In the genomic region with DNA sequence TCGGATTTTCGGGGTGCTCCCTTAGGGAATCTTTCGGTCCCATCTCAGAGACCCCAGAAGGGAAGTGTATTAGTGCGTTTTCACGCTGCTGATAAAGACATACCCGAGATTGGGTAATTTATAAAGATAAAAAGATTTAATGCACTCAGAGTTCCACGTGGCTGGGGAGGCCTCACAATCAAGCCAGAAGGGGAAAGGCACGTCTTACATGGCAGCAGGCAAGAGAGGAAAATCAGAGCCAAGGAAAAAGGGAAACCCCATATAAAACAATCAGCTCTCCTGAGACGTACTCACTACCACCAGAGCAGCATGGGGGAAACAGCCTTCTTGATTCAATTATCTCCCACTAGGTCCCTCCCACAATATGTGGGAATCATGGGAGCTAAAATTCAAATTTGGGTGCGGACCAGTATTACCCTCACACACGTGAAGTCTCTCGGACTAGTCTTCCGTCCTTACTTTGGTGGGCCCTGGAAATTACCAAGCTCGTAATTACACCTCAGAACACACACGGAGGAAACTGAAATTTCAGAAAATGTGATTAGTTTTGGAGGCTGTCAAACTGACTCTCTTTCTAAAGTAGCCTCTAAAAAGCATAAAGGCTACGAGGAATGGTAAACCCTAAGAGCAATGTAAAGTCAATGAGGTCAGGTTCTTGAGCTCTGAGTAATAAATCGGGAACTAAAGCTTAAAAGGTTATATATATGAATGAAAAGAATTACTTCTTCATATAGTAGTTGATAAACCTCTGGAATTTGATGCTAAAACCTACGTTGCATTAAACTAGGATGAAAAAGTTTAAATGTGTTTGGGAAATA, we compare ENCODE assay signal across 8 cellular contexts. TPM values are rescaled to one million over a fixed set of nuclear protein-coding genes. Genes with fewer than 3 reads are reported as not detected.
DNase-seq lines count a peak whose midpoint lies in the region; ATAC-seq and TF ChIP-seq lines count a peak whose summit lies in the region.

No MANE protein-coding gene starts in this region.

- CTCF ChIA-PET in PC-9 (lab: Charles Lee) = interaction anchor here (0.7 to 1.0 kb wide), 2 partner anchors 29 to 130 kb away, joined by 5 to 7 read pairs; no protein-coding TSS in a partner anchor

- peak overlapping the region; percentile 93 for H2AFZ ChIP-seq in PC-9

- H3K4me1 ChIP-seq in PC-9 (replicated peaks; ENCODE audit: insufficient read depth) (peaks cover 13% of the 10 kb centered on the region), esophagus (ENCODE audit: control insufficient read depth in 2 of 2, insufficient read depth in 2 of 2, low read length in 1 of 2) (peaks cover 0 to 3% of the 10 kb centered on the region in 2 donors)

- H3K9me2 ChIP-seq in PC-9 (ENCODE audit: insufficient read depth) = no peaks in the 10 kb centered on the region

- no peaks in the 10 kb centered on the region; the same call in 1 of the 2 replicates for H3F3A ChIP-seq in PC-9 (ENCODE audit: insufficient read depth, low read depth)

- H3K27me3 ChIP-seq in PC-9 (ENCODE audit: insufficient read depth, low read depth) (no peaks in the 10 kb centered on the region), esophagus (ENCODE audit: control insufficient read depth in 1 of 2, insufficient read depth in 2 of 2, low read length in 2 of 2) (no peaks in the 10 kb centered on the region)

- peaks cover 26% of the 10 kb centered on the region for H4K20me1 ChIP-seq in PC-9 (ENCODE audit: insufficient read depth)

- 54% methylated on average over 18 of the region's 18 CpGs for WGBS in esophagus, 2 donors

- peaks cover 41% of the 10 kb centered on the region for H3K79me2 ChIP-seq in PC-9 (ENCODE audit: low read depth)

- H3K36me3 ChIP-seq in PC-9 (ENCODE audit: low read depth) (peaks cover 31% of the 10 kb centered on the region), esophagus (ENCODE audit: control insufficient read depth in 2 of 2, insufficient read depth in 2 of 2, low read length in 1 of 2) (no peaks in the 10 kb centered on the region)

- H3K4me2 ChIP-seq in PC-9 = peak overlapping the region; percentile 76

- POLR2A ChIA-PET in PC-9 (lab: Charles Lee; ENCODE audit: unreplicated experiment) = interaction anchor here (0.6 to 0.7 kb wide), 4 partner anchors 15 to 296 kb away, joined by 3 to 9 read pairs (median 5); a partner anchor contains a TSS

- intact Hi-C loops in PC-9 (cut with micrococcal nuclease; ENCODE audit: unreplicated experiment) = loop anchor here (2.0 kb wide), 1 partner anchor 126 kb away; no protein-coding TSS in a partner anchor

- H3K4me3 ChIP-seq in PC-9 = peak overlapping the region; percentile 58
- no peak overlapping the region for H3K4me3 ChIP-seq in esophagus (ENCODE audit: low read depth in 1 of 2, low read length in 2 of 2)
- H3K4me3 ChIP-seq in skeletal muscle cell (ENCODE audit: low read depth, low read length) = peak overlapping the region; percentile 23

- peak overlapping the region; percentile 69 for H3K27ac ChIP-seq in PC-9
- peak overlapping the region; percentile 58 to 61 for H3K27ac ChIP-seq in esophagus (ENCODE audit: low read depth in 2 of 2, low read length in 1 of 2)

- peak; percentile 55 for DNase-seq in NOMO-1 treated with DMSO at 0.1 percent for 48 hours (lab: John Stamatoyannopoulos, UW; ENCODE audit: unreplicated experiment)
- DNase-seq in NOMO-1 treated with dmso at 0.1 percent for 144 hours (lab: John Stamatoyannopoulos, UW; ENCODE audit: unreplicated experiment) = no peak
- no peak for DNase-seq in PC-9
- peak; percentile 29 for DNase-seq in skeletal muscle cell (ENCODE audit: low read depth)
- DNase-seq in middle frontal gyrus (ENCODE audit: extremely low spot score, low spot score) = no peak
- DNase-seq in NCI-H2107 (lab: John Stamatoyannopoulos, UW) = no peak

- peaks cover 19% of the 10 kb centered on the region for H3K9me3 ChIP-seq in PC-9 (ENCODE audit: insufficient read depth, low read depth)
- H3K9me3 ChIP-seq in esophagus (ENCODE audit: control insufficient read depth in 2 of 2, insufficient read depth in 1 of 2, low read depth in 1 of 2, low read length in 1 of 2) = peaks cover 0 to 6% of the 10 kb centered on the region in 2 donors

- no peak for ATAC-seq in HG02759 (IDR thresholded peaks at IDR 0.05; ENCODE audit: unreplicated experiment)

- TSS peak; percentile 95 for BruUV-seq in PC-9 (replicated peaks; lab: Mats Ljungman, UMichigan)

- TF ChIP-seq CTCF in PC-9 (conservative IDR thresholded peaks at IDR 0.05) = no peak

RNA-seq across cellular contexts. Expression of a gene that starts 0.7 kb away (rescaled TPM):
- total RNA-seq in PC-9 (2021) = 11.3 and 15.9 TPM in 2 replicates
- polyA plus RNA-seq in esophagus = 1 to 10 TPM; 4.6 to 6.8 TPM

RNA-seq across cellular contexts. Expression of a gene that starts 57.0 kb away (rescaled TPM):
- 1.8 and 2.1 TPM in 2 replicates for total RNA-seq in PC-9 (2021)
- 1 to 10 TPM in 1 of 2 donors, under 1 TPM in 1; 0.69 to 1.0 TPM for polyA plus RNA-seq in esophagus

Comparison
In these comparisons a context has a peak if more than half of its experiments do, and no peak if none do; other contexts are left out.
1. DNase-seq: peak in NOMO-1 treated with DMSO at 0.1 percent for 48 hours (single experiment) and skeletal muscle cell (single experiment); none in NOMO-1 treated with dmso at 0.1 percent for 144 hours (single experiment), PC-9 (0 of 2), middle frontal gyrus (single experiment) and NCI-H2107 (single experiment).
2. H3K4me3 ChIP-seq: peak in PC-9 (single experiment) and skeletal muscle cell (single experiment); none in esophagus (0 of 2).